Comparison of ENCODE assay signal across 8 cellular contexts in genomic region chr6:64330694-64331309, GRCh38.
DNase-seq lines count a peak whose midpoint lies in the region; ATAC-seq and TF ChIP-seq lines count a peak whose summit lies in the region.

No MANE protein-coding gene starts in this region.

- ATAC-seq in GM19025 (IDR thresholded peaks at IDR 0.05; ENCODE audit: low read depth, unreplicated experiment) (peak; percentile 50), WTC11 (peak; percentile 22; the same call in 1 of the 2 replicates), HG02870 (IDR thresholded peaks at IDR 0.05; ENCODE audit: unreplicated experiment) (no peak)
- ATAC-seq in CD8-positive, alpha-beta T cell = no peak

- POLR2A ChIA-PET in Caco-2 (lab: Charles Lee) = no interaction called here
- POLR2A ChIA-PET in WTC11 (lab: Charles Lee) = no interaction called here
- POLR2A ChIA-PET in CD8-positive, alpha-beta T cell (lab: Charles Lee) = no interaction called here

- H3K27ac ChIP-seq in CD8-positive, alpha-beta T cell (ENCODE audit: low read depth, low read length) = no peak overlapping the region

- H3K36me3 Mint-ChIP-seq in Caco-2 (ENCODE audit: insufficient read depth, unreplicated experiment) (no peaks in the 10 kb centered on the region), WTC11 (peaks cover 44% of the 10 kb centered on the region)
- H3K36me3 Mint-ChIP-seq in CD8-positive, alpha-beta T cell = no peaks in the 10 kb centered on the region

- DNase-seq in Caco-2 (peak; percentile 80 to 84), NAMALWA (ENCODE audit: low spot score) (peak; percentile 66), WTC11 (ENCODE audit: low spot score) (peak; percentile 80), head of caudate nucleus (peak in 41 of 42 donors; percentile 60 to 93 (median 80)), renal cortical epithelial cell (ENCODE audit: low read depth) (peak; percentile 25)
- DNase-seq in CD8-positive, alpha-beta T cell = no peak

- CTCF ChIA-PET in Caco-2 (lab: Charles Lee) (interaction anchor here (0.7 to 4.5 kb wide), 5 partner anchors 51 to 318 kb away, joined by 3 to 46 read pairs (median 4); no protein-coding TSS in a partner anchor), WTC11 (lab: Charles Lee) (interaction anchor here (0.6 to 2.2 kb wide), 7 partner anchors 16 to 416 kb away, joined by 3 to 31 read pairs (median 3); no protein-coding TSS in a partner anchor)
- CTCF ChIA-PET in CD8-positive, alpha-beta T cell (lab: Charles Lee) = no interaction called here

- peaks cover 6% of the 10 kb centered on the region for H3K4me1 Mint-ChIP-seq in Caco-2 (ENCODE audit: low read depth, unreplicated experiment)
- peaks cover 6% of the 10 kb centered on the region for H3K4me1 Mint-ChIP-seq in WTC11
- H3K4me1 Mint-ChIP-seq in CD8-positive, alpha-beta T cell (ENCODE audit: low read depth) = no peaks in the 10 kb centered on the region

- TF ChIP-seq CTCF in Caco-2 (IDR thresholded peaks at IDR 0.05; ENCODE audit: insufficient read depth in 1 of 2, low read depth in 1 of 2, low read length in 1 of 2, severe bottlenecking in 1 of 2, unreplicated experiment in 1 of 2) (peak; percentile 70 to 78), WTC11 (IDR thresholded peaks at IDR 0.05) (peak; percentile 43; the same call in 1 of the 2 replicates)
- no peak for TF ChIP-seq CTCF in CD8-positive, alpha-beta T cell (IDR thresholded peaks at IDR 0.05)

- no TSS peak for BruUV-seq in Caco-2 (replicated peaks; lab: Mats Ljungman, UMichigan)

- no peaks in the 10 kb centered on the region; the same call in 1 of the 2 replicates for H3K4me1 ChIP-seq in Caco-2
- no peaks in the 10 kb centered on the region for H3K4me1 ChIP-seq in CD8-positive, alpha-beta T cell (ENCODE audit: insufficient read depth, low read length)

- H3K27ac Mint-ChIP-seq in Caco-2 (ENCODE audit: unreplicated experiment) (no peak overlapping the region), WTC11 (no peak overlapping the region)
- H3K27ac Mint-ChIP-seq in CD8-positive, alpha-beta T cell = no peak overlapping the region

- H3K27me3 ChIP-seq in Caco-2 (replicated peaks; ENCODE audit: control insufficient read depth, insufficient read depth, low read length) = no peaks in the 10 kb centered on the region
- H3K27me3 ChIP-seq in CD8-positive, alpha-beta T cell (ENCODE audit: insufficient read depth, low read length) = no peaks in the 10 kb centered on the region

- H3K27me3 Mint-ChIP-seq in Caco-2 (ENCODE audit: insufficient read depth, unreplicated experiment) (no peaks in the 10 kb centered on the region), WTC11 (ENCODE audit: low read depth) (0 out of 2 replicates have a peak, but pooled peaks cover 3% of the 10 kb centered on the region)
- H3K27me3 Mint-ChIP-seq in CD8-positive, alpha-beta T cell (ENCODE audit: low read depth) = no peaks in the 10 kb centered on the region

- H3K4me3 Mint-ChIP-seq in Caco-2 (ENCODE audit: unreplicated experiment) = no peak overlapping the region
- no peak overlapping the region for H3K4me3 Mint-ChIP-seq in WTC11
- H3K4me3 Mint-ChIP-seq in CD8-positive, alpha-beta T cell = no peak overlapping the region

- H3K4me3 ChIP-seq in Caco-2 (ENCODE audit: low read depth, low read length) = no peak overlapping the region
- H3K4me3 ChIP-seq in CD8-positive, alpha-beta T cell (ENCODE audit: low read depth, low read length) = no peak overlapping the region

- H3K36me3 ChIP-seq in Caco-2 (ENCODE audit: control insufficient read depth, insufficient read depth, low read length) = no peaks in the 10 kb centered on the region
- no peaks in the 10 kb centered on the region for H3K36me3 ChIP-seq in CD8-positive, alpha-beta T cell (ENCODE audit: insufficient read depth, low read length)

- H3K9me3 ChIP-seq in Caco-2 = no peaks in the 10 kb centered on the region
- no peaks in the 10 kb centered on the region for H3K9me3 ChIP-seq in CD8-positive, alpha-beta T cell (ENCODE audit: low read length)

- H3K9me3 Mint-ChIP-seq in Caco-2 (ENCODE audit: unreplicated experiment) (peaks cover 36% of the 10 kb centered on the region), WTC11 (peaks cover 70% of the 10 kb centered on the region)
- H3K9me3 Mint-ChIP-seq in CD8-positive, alpha-beta T cell = peaks cover 13% of the 10 kb centered on the region

- intact Hi-C loops in Caco-2 (cut with micrococcal nuclease; ENCODE audit: unreplicated experiment) (loop anchor here (1.0 to 10.0 kb wide), 6 partner anchors 30 to 408 kb away; no protein-coding TSS in a partner anchor), head of caudate nucleus (cut with DNase I) (loop anchor here (5.0 to 10.0 kb wide), 2 partner anchors 319 to 406 kb away; no protein-coding TSS in a partner anchor)
- intact Hi-C loops in CD8-positive, alpha-beta T cell (cut with DNase I, micrococcal nuclease) = no loop called here

TF ChIP-seq in WTC11, 78 proteins besides CTCF, POLR2A, EP300 and RAD21:
- no peak for TF ChIP-seq NR3C1 (CRISPR knock-in tag; conservative IDR thresholded peaks at IDR 0.05; ENCODE audit: low read depth)
- no peak for TF ChIP-seq HMGA2 (CRISPR knock-in tag; IDR thresholded peaks at IDR 0.05)
- TF ChIP-seq NR2C2 (CRISPR knock-in tag; IDR thresholded peaks at IDR 0.05) = no peak
- TF ChIP-seq ZMAT4 (CRISPR knock-in tag; IDR thresholded peaks at IDR 0.05) = no peak
- no peak for TF ChIP-seq MLX (CRISPR knock-in tag; IDR thresholded peaks at IDR 0.05)
- no peak for TF ChIP-seq ZBTB43 (CRISPR knock-in tag; IDR thresholded peaks at IDR 0.05)
TF ChIP-seq in WTC11: peak in this region for 0.

Comparison
In these comparisons a context has a peak if more than half of its experiments do, and no peak if none do; other contexts are left out.
1. DNase-seq: peak in Caco-2 (2 of 2), NAMALWA (single experiment), WTC11 (single experiment), head of caudate nucleus (41 of 42) and renal cortical epithelial cell (single experiment); none in CD8-positive, alpha-beta T cell (0 of 7).
2. ATAC-seq: peak in GM19025 (single experiment) and WTC11 (single experiment); none in CD8-positive, alpha-beta T cell (single experiment) and HG02870 (single experiment).
3. intact Hi-C loops: an anchor here in Caco-2 (1.0 to 10.0 kb wide) and head of caudate nucleus (5.0 to 10.0 kb wide); none called in CD8-positive, alpha-beta T cell.